Comparison of ENCODE assay signal across 8 cellular contexts in genomic region chr12:59196989-59197388, GRCh38.
"Had no signal": no experiment of that assay in that cellular context is flagged by ENCODE, and none has a peak within 500 bp of the region (broad histone marks: within the 10 kb centered on the region; RNA-seq: fewer than 3 reads in every experiment).

No MANE protein-coding gene starts in this region.

- DNase-seq: GM23248, GOT3, H7, H9, HCEC 1CT, HFFc6 had no signal

- H3K4me3 ChIP-seq: GM23248, GM23338, HAP-1 had no signal
